ENCODE assay signal across 9 cellular contexts in genomic region chr17:57735707-57736106, GRCh38. TPM values are rescaled to one million over a fixed set of nuclear protein-coding genes. Genes with fewer than 3 reads are reported as not detected.
DNase-seq lines count a peak whose midpoint lies in the region; ATAC-seq and TF ChIP-seq lines count a peak whose summit lies in the region.
"Had no signal": no experiment of that assay in that cellular context is flagged by ENCODE, and none has a peak within 500 bp of the region (broad histone marks: within the 10 kb centered on the region; RNA-seq: fewer than 3 reads in every experiment).

No MANE protein-coding gene starts in this region.

- H3K27ac Mint-ChIP-seq in activated T-cell treated with anti-CD3 and anti-CD28 coated beads, Interleukin-2, amount 50 U/mL, for 72 hours: no peak overlapping the region

- H3K4me3 ChIP-seq in GM12864 (ENCODE audit: low read depth, low read length) (no peak overlapping the region), mammary epithelial cell (replicated peaks in 1 of 3; ENCODE audit: insufficient read depth in 1 of 3, low read depth in 2 of 3, low read length in 3 of 3) (no peak overlapping the region), left lung (no peak overlapping the region)

- no peaks in the 10 kb centered on the region for H3K9me3 ChIP-seq in mammary epithelial cell (replicated peaks; ENCODE audit: insufficient read depth, low read length)
- H3K9me3 ChIP-seq in left lung: no peaks in the 10 kb centered on the region

- no peak for ATAC-seq in left lung
- ATAC-seq in activated T-cell treated with anti-CD3 and anti-CD28 coated beads, Interleukin-2, amount 50 U/mL, for 72 hours (replicated peaks in 1 of 2): no peak
- no peak for ATAC-seq in HG03342 (IDR thresholded peaks at IDR 0.05; ENCODE audit: unreplicated experiment)

- no peaks in the 10 kb centered on the region for H3K79me2 ChIP-seq in mammary epithelial cell (ENCODE audit: insufficient read depth, low read length)

- TF ChIP-seq CTCF in GM12864 (IDR thresholded peaks at IDR 0.05; ENCODE audit: low read depth, low read length, missing control alignments): peak; percentile 67
- TF ChIP-seq CTCF in mammary epithelial cell (conservative IDR thresholded peaks at IDR 0.05 in 1 of 2, IDR thresholded peaks at IDR 0.05 in 1 of 2; ENCODE audit: extremely low read depth in 1 of 2, insufficient read depth in 1 of 2, low read depth in 1 of 2, low read length in 2 of 2): peak; percentile 51 to 52
- TF ChIP-seq CTCF in left lung (IDR thresholded peaks at IDR 0.05): no peak

- no peaks in the 10 kb centered on the region for H3K4me1 ChIP-seq in mammary epithelial cell (ENCODE audit: insufficient read depth, low read length)
- no peaks in the 10 kb centered on the region for H3K4me1 ChIP-seq in left lung

- DNase-seq in 8988T: peak; percentile 34
- no peak for DNase-seq in GM12864 (ENCODE audit: low read depth)
- peak; percentile 32 for DNase-seq in NCI-H1694 (lab: John Stamatoyannopoulos, UW)
- peak; percentile 14 for DNase-seq in mammary epithelial cell
- DNase-seq in left lung: no peak
- no peak for DNase-seq in activated T-cell treated with anti-CD3 and anti-CD28 coated beads, Interleukin-2, amount 50 U/mL, for 72 hours
- DNase-seq in effector CD4-positive, alpha-beta T cell: no peak

- H3K9ac ChIP-seq in mammary epithelial cell (ENCODE audit: insufficient read depth, low read length): no peak overlapping the region

- H3K27ac ChIP-seq in mammary epithelial cell (ENCODE audit: insufficient read depth, low read depth, low read length) (no peak overlapping the region), left lung (no peak overlapping the region)

- H4K20me1 ChIP-seq in mammary epithelial cell (ENCODE audit: insufficient read depth, low read length): no peaks in the 10 kb centered on the region

- H3K27me3 ChIP-seq in mammary epithelial cell (ENCODE audit: insufficient read depth, low read length): no peaks in the 10 kb centered on the region
- H3K27me3 ChIP-seq in left lung: no peaks in the 10 kb centered on the region

- H3K4me2 ChIP-seq in mammary epithelial cell (ENCODE audit: insufficient read depth, low read depth, low read length): no peak overlapping the region

- in situ Hi-C loops in mammary epithelial cell (cut with MboI; ENCODE audit: low sequenced_read_pairs in 2 of 2): loop anchor here in 1 of 2 donors (25.0 kb wide), 1 partner anchor 148 kb away; no protein-coding TSS in a partner anchor

- no peak overlapping the region for H2AFZ ChIP-seq in mammary epithelial cell (ENCODE audit: low read depth, low read length)

- intact Hi-C loops in mammary epithelial cell (cut with micrococcal nuclease) (loop anchor here (1.0 kb wide), 1 partner anchor 137 kb away; no protein-coding TSS in a partner anchor), left lung (cut with DNase I) (no loop called here)

- WGBS in mammary epithelial cell (ENCODE audit: low coverage, missing lambda C conversion rate): 63% methylated on average over 6 of the region's 6 CpGs

- no peaks in the 10 kb centered on the region for H3K27me3 Mint-ChIP-seq in activated T-cell treated with anti-CD3 and anti-CD28 coated beads, Interleukin-2, amount 50 U/mL, for 72 hours (ENCODE audit: low read depth)

- H3K4me3 Mint-ChIP-seq in activated T-cell treated with anti-CD3 and anti-CD28 coated beads, Interleukin-2, amount 50 U/mL, for 72 hours: no peak overlapping the region

- CTCF ChIA-PET in mammary epithelial cell (lab: Charles Lee; ENCODE audit: low non-redundant PET): no interaction called here

- peaks cover 6% of the 10 kb centered on the region for H3K4me1 Mint-ChIP-seq in activated T-cell treated with anti-CD3 and anti-CD28 coated beads, Interleukin-2, amount 50 U/mL, for 72 hours (ENCODE audit: low read depth)

- H3K9me3 Mint-ChIP-seq in activated T-cell treated with anti-CD3 and anti-CD28 coated beads, Interleukin-2, amount 50 U/mL, for 72 hours: no peaks in the 10 kb centered on the region

- H3K36me3 ChIP-seq in mammary epithelial cell (ENCODE audit: insufficient read depth, low read length) (no peaks in the 10 kb centered on the region), left lung (no peaks in the 10 kb centered on the region)

- no TSS peak for BruUV-seq in mammary epithelial cell (replicated peaks; lab: Mats Ljungman, UMichigan)

- dilution Hi-C loops in mammary epithelial cell (cut with HindIII; ENCODE audit: low sequenced_read_pairs): no loop called here

- no peaks in the 10 kb centered on the region for H3K36me3 Mint-ChIP-seq in activated T-cell treated with anti-CD3 and anti-CD28 coated beads, Interleukin-2, amount 50 U/mL, for 72 hours (ENCODE audit: insufficient read depth in 2 of 2)

RNA-seq across cellular contexts. Expression of gene CCDC182, which starts 9.4 kb away (rescaled TPM):
- total RNA-seq in mammary epithelial cell (not detected), left lung (not detected)
- polyA plus RNA-seq in mammary epithelial cell: not detected
- polyA minus RNA-seq in mammary epithelial cell: not detected
- total RNA-seq in activated T-cell treated with anti-CD3 and anti-CD28 coated beads, Interleukin-2, amount 50 U/mL, for 72 hours: not detected
- total RNA-seq: temporal lobe had no signal

Comparison
In these comparisons a context has a peak if more than half of its experiments do, and no peak if none do; other contexts are left out.
1. DNase-seq: peak in 8988T (single experiment), NCI-H1694 (single experiment) and mammary epithelial cell (single experiment); none in GM12864 (single experiment), left lung (0 of 2), activated T-cell treated with anti-CD3 and anti-CD28 coated beads, Interleukin-2, amount 50 U/mL, for 72 hours (0 of 2) and effector CD4-positive, alpha-beta T cell (single experiment).
2. CTCF ChIP-seq: peak in GM12864 (single experiment) and mammary epithelial cell (2 of 2); none in left lung (0 of 2).